Comparison of ENCODE assay signal across 8 cellular contexts in genomic region chr9:111631071-111631971, GRCh38. TPM values are rescaled to one million over a fixed set of nuclear protein-coding genes. Genes with fewer than 3 reads are reported as not detected.
DNase-seq lines count a peak whose midpoint lies in the region; ATAC-seq and TF ChIP-seq lines count a peak whose summit lies in the region.

DNAJC25 (plus strand) TSS chr9:111631334; CDS start chr9:111631408, 74 bp downstream.

- no peak for TF ChIP-seq CTCF in PC-3 (conservative IDR thresholded peaks at IDR 0.05; ENCODE audit: low read depth, low read length)

- CTCF ChIA-PET in PC-3 (lab: Charles Lee): no interaction called here

- peak within 1 kb of the TSS; percentile 84 for H3K4me3 ChIP-seq in Jurkat, Clone E6-1 (ENCODE audit: low read length)
- H3K4me3 ChIP-seq in PC-3 (ENCODE audit: low read length) (peak within 1 kb of the TSS; percentile 93), esophagus (ENCODE audit: low read depth in 1 of 2, low read length in 2 of 2) (peak within 1 kb of the TSS; percentile 91 to 99), mucosa of stomach (ENCODE audit: low read length) (peak within 1 kb of the TSS; percentile 87)

- H3K9ac ChIP-seq in PC-3 (ENCODE audit: low read length) (peak within 1 kb of the TSS; percentile 91), mucosa of stomach (ENCODE audit: low read length) (peak within 1 kb of the TSS; percentile 69)

- H4K20me1 ChIP-seq in PC-3 (ENCODE audit: low read length): peaks cover 42% of the 10 kb centered on the region

- WGBS in esophagus, 2 donors: 0% methylated on average over 74 to 88 of the region's 88 CpGs

- H3K4me2 ChIP-seq in PC-3 (ENCODE audit: low read length): peak within 1 kb of the TSS; percentile 94

- no peaks in the 10 kb centered on the region for H3K27me3 Mint-ChIP-seq in activated T-cell treated with anti-CD3 and anti-CD28 coated beads, Interleukin-2, amount 50 U/mL, for 24 hours

- H3K4me3 Mint-ChIP-seq in activated T-cell treated with anti-CD3 and anti-CD28 coated beads, Interleukin-2, amount 50 U/mL, for 24 hours: peak within 1 kb of the TSS; percentile 87

- 0 out of 2 replicates have a peak within 1 kb of the TSS, but pooled peaks have one; percentile 29 for H3K27ac ChIP-seq in PC-3 (ENCODE audit: low read length)
- H3K27ac ChIP-seq in esophagus (ENCODE audit: low read depth in 2 of 2, low read length in 1 of 2): peak within 1 kb of the TSS; percentile 80 to 91

- POLR2A ChIA-PET in PC-3 (lab: Charles Lee; ENCODE audit: unreplicated experiment): no interaction called here

- intact Hi-C loops in PC-3 (cut with micrococcal nuclease): no loop called here

- H3K36me3 Mint-ChIP-seq in activated T-cell treated with anti-CD3 and anti-CD28 coated beads, Interleukin-2, amount 50 U/mL, for 24 hours (ENCODE audit: low read depth): peaks cover 34% of the 10 kb centered on the region

- no peaks in the 10 kb centered on the region for H3F3A ChIP-seq in PC-3 (ENCODE audit: low read length, unreplicated experiment)

- peak within 1 kb of the TSS; percentile 90 for H3K27ac Mint-ChIP-seq in activated T-cell treated with anti-CD3 and anti-CD28 coated beads, Interleukin-2, amount 50 U/mL, for 24 hours

- DNase-seq in DMS53 (lab: John Stamatoyannopoulos, UW) (peak; percentile 97), PC-3 (peak; percentile 96)
- peak; percentile 98 for DNase-seq in Jurkat, Clone E6-1 (ENCODE audit: low read depth, low spot score)
- DNase-seq in activated T-cell treated with anti-CD3 and anti-CD28 coated beads, Interleukin-2, amount 50 U/mL, for 24 hours: peak; percentile 95
- peak; percentile 95 for DNase-seq in stimulated activated CD8-positive, alpha-beta memory T cell treated with anti-CD3 and anti-CD28 coated beads, Interleukin-4, amount 100 ng/mL, for 48 hours

- BruUV-seq in PC-3 (replicated peaks; lab: Mats Ljungman, UMichigan): no TSS peak

- ATAC-seq in GM21717 (IDR thresholded peaks at IDR 0.05; ENCODE audit: unreplicated experiment) (peak; percentile 98), PC-3 (peak; percentile 95)

- H3K4me1 Mint-ChIP-seq in activated T-cell treated with anti-CD3 and anti-CD28 coated beads, Interleukin-2, amount 50 U/mL, for 24 hours (ENCODE audit: low read depth): peaks cover 48% of the 10 kb centered on the region

- H3K27me3 ChIP-seq in PC-3 (ENCODE audit: low read length) (no peaks in the 10 kb centered on the region), esophagus (ENCODE audit: control insufficient read depth in 1 of 2, insufficient read depth in 2 of 2, low read length in 2 of 2) (no peaks in the 10 kb centered on the region), mucosa of stomach (ENCODE audit: control insufficient read depth, insufficient read depth, low read length) (no peaks in the 10 kb centered on the region)

- peaks cover 52% of the 10 kb centered on the region for H3K79me2 ChIP-seq in PC-3 (ENCODE audit: low read length)

- H3K36me3 ChIP-seq in PC-3 (ENCODE audit: low read depth, low read length) (no peaks in the 10 kb centered on the region), esophagus (ENCODE audit: control insufficient read depth in 2 of 2, insufficient read depth in 2 of 2, low read length in 1 of 2) (no peaks in the 10 kb centered on the region), mucosa of stomach (ENCODE audit: control insufficient read depth, insufficient read depth, low read length) (no peaks in the 10 kb centered on the region)

- H3K9me3 Mint-ChIP-seq in activated T-cell treated with anti-CD3 and anti-CD28 coated beads, Interleukin-2, amount 50 U/mL, for 24 hours: no peaks in the 10 kb centered on the region

- H3K9me3 ChIP-seq in PC-3 (ENCODE audit: low read length): no peaks in the 10 kb centered on the region
- no peaks in the 10 kb centered on the region for H3K9me3 ChIP-seq in esophagus (ENCODE audit: control insufficient read depth in 2 of 2, insufficient read depth in 1 of 2, low read depth in 1 of 2, low read length in 1 of 2)
- no peaks in the 10 kb centered on the region for H3K9me3 ChIP-seq in mucosa of stomach (ENCODE audit: control insufficient read depth, low read length)

- H3K9me2 ChIP-seq in PC-3 (replicated peaks; ENCODE audit: low read length): no peaks in the 10 kb centered on the region

- H2AFZ ChIP-seq in PC-3 (ENCODE audit: low read length): peak within 1 kb of the TSS; percentile 93

- H3K4me1 ChIP-seq in PC-3 (ENCODE audit: insufficient read depth, low read length): peaks cover 17% of the 10 kb centered on the region; the same call in 1 of the 2 replicates
- no peaks in the 10 kb centered on the region for H3K4me1 ChIP-seq in esophagus (ENCODE audit: control insufficient read depth in 2 of 2, insufficient read depth in 2 of 2, low read length in 1 of 2)
- H3K4me1 ChIP-seq in mucosa of stomach (ENCODE audit: control insufficient read depth, insufficient read depth, low read length): peaks cover 23% of the 10 kb centered on the region

RNA-seq across cellular contexts. Expression of gene DNAJC25, which starts in this region (rescaled TPM):
- 5.1 TPM for polyA plus RNA-seq in Jurkat, Clone E6-1 (2012; ENCODE audit: insufficient read depth, insufficient read length)
- 5.1 and 5.9 TPM in 2 replicates for total RNA-seq in PC-3 (2014; rRNA removed)
- polyA plus RNA-seq in esophagus: 1 to 10 TPM; 3.3 to 3.7 TPM

Comparison
In these comparisons a context has a peak if more than half of its experiments do, and no peak if none do; other contexts are left out.
1. Peak in every context shown above with its lines: DNase-seq, ATAC-seq, H3K4me3 ChIP-seq and H3K27ac ChIP-seq.